Comparison of ENCODE assay signal across 14 cellular contexts in the genomic region with DNA sequence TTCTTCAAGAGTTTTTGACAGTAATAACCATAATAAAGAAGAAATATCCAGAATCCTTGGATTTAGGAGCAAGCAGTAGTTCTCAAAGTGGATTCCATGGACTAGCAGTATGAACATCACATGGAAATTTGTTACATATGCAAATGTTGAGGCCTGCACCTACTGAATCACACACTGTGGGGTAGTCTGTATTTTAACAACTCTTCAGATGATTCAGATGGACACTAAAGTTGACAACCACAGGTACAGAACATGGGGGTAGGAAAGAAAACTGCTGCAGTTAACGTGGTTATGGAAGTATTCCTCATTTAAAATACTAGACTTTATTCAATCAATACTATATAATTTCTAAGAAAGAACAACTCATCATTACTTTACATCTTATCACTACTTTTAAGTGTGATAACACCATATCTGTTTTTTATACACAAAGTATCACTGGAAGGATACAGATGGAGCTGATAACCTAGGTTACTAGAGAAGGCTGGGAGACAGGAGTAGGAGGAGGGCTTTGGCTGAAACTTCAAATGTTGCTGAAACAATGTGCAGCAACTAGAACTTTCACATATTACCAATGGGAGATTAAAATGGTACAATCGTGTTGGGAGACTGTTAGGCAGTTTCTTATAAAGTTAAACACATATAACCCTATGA. TPM values are rescaled to one million over a fixed set of nuclear protein-coding genes. Genes with fewer than 3 reads are reported as not detected.
DNase-seq lines count a peak whose midpoint lies in the region; ATAC-seq and TF ChIP-seq lines count a peak whose summit lies in the region.
"Had no signal": no experiment of that assay in that cellular context is flagged by ENCODE, and none has a peak within 500 bp of the region (broad histone marks: within the 10 kb centered on the region; RNA-seq: fewer than 3 reads in every experiment).

No MANE protein-coding gene starts in this region.

- no peak overlapping the region for H2AFZ ChIP-seq in mammary epithelial cell (ENCODE audit: low read depth, low read length)

- no peak overlapping the region for H3K9ac ChIP-seq in mammary epithelial cell (ENCODE audit: insufficient read depth, low read length)
- H3K9ac ChIP-seq: BLaER1 treated with 17β-estradiol and CSF1 and Interleukin-3, amounts not matched to agents 10 nM and 100 nM had no signal

- peaks cover 5% of the 10 kb centered on the region for H3K4me1 Mint-ChIP-seq in activated CD8-positive, alpha-beta T cell treated with anti-CD3 and anti-CD28 coated beads for 36 hours (ENCODE audit: low read depth)
- no peaks in the 10 kb centered on the region for H3K4me1 Mint-ChIP-seq in activated CD8-positive, alpha-beta T cell treated with anti-CD3 and anti-CD28 coated beads, Interleukin-2, amount 10 ng/mL, durations not matched to agents 7 days and 5 days (ENCODE audit: low read depth)
- peaks cover 12% of the 10 kb centered on the region for H3K4me1 Mint-ChIP-seq in MCF 10A (ENCODE audit: insufficient read depth, unreplicated experiment)

- no peak overlapping the region for H3K4me3 ChIP-seq in mammary epithelial cell (replicated peaks in 1 of 3; ENCODE audit: insufficient read depth in 1 of 3, low read depth in 2 of 3, low read length in 3 of 3)
- H3K4me3 ChIP-seq: BLaER1 treated with 17β-estradiol and CSF1 and Interleukin-3, amounts not matched to agents 10 nM and 100 nM had no signal

- POLR2A ChIA-PET in activated CD8-positive, alpha-beta T cell treated with anti-CD3 and anti-CD28 coated beads for 36 hours (lab: Charles Lee) = no interaction called here
- POLR2A ChIA-PET in activated CD8-positive, alpha-beta T cell treated with anti-CD3 and anti-CD28 coated beads, Interleukin-2, amount 10 ng/mL, durations not matched to agents 7 days and 5 days (lab: Charles Lee) = no interaction called here
- POLR2A ChIA-PET in MCF 10A (lab: Yijun Ruan, JAX) = interaction anchor here (0.6 to 1.3 kb wide), 2 partner anchors 8 to 108 kb away, joined by 3 read pairs; no protein-coding TSS in a partner anchor

- in situ Hi-C loops in mammary epithelial cell (cut with MboI; ENCODE audit: low sequenced_read_pairs in 2 of 2) = no loop called here

- ATAC-seq in activated CD8-positive, alpha-beta T cell treated with anti-CD3 and anti-CD28 coated beads for 36 hours = peak; percentile 62
- ATAC-seq in activated CD8-positive, alpha-beta T cell treated with anti-CD3 and anti-CD28 coated beads, Interleukin-2, amount 10 ng/mL, durations not matched to agents 7 days and 5 days = no peak
- peak; percentile 44 for ATAC-seq in foreskin keratinocyte

- no peak overlapping the region for H3K27ac Mint-ChIP-seq in activated CD8-positive, alpha-beta T cell treated with anti-CD3 and anti-CD28 coated beads for 36 hours
- H3K27ac Mint-ChIP-seq in activated CD8-positive, alpha-beta T cell treated with anti-CD3 and anti-CD28 coated beads, Interleukin-2, amount 10 ng/mL, durations not matched to agents 7 days and 5 days = no peak overlapping the region
- peak overlapping the region; percentile 23 for H3K27ac Mint-ChIP-seq in MCF 10A (ENCODE audit: low read depth, unreplicated experiment)
- H3K27ac Mint-ChIP-seq: CD4-positive, CD25-positive, alpha-beta regulatory T cell; HFFc6 had no signal

- no peaks in the 10 kb centered on the region for H3K9me3 Mint-ChIP-seq in activated CD8-positive, alpha-beta T cell treated with anti-CD3 and anti-CD28 coated beads for 36 hours
- H3K9me3 Mint-ChIP-seq in activated CD8-positive, alpha-beta T cell treated with anti-CD3 and anti-CD28 coated beads, Interleukin-2, amount 10 ng/mL, durations not matched to agents 7 days and 5 days (ENCODE audit: insufficient read depth) = no peaks in the 10 kb centered on the region
- no peaks in the 10 kb centered on the region for H3K9me3 Mint-ChIP-seq in MCF 10A (ENCODE audit: unreplicated experiment)
- H3K9me3 Mint-ChIP-seq: CD4-positive, CD25-positive, alpha-beta regulatory T cell; HFFc6 had no signal

- CTCF ChIA-PET in activated CD8-positive, alpha-beta T cell treated with anti-CD3 and anti-CD28 coated beads for 36 hours (lab: Charles Lee) = no interaction called here
- CTCF ChIA-PET in activated CD8-positive, alpha-beta T cell treated with anti-CD3 and anti-CD28 coated beads, Interleukin-2, amount 10 ng/mL, durations not matched to agents 7 days and 5 days (lab: Charles Lee) = interaction anchor here (0.6 kb wide), 1 partner anchor 30 kb away, joined by 3 read pairs; no protein-coding TSS in a partner anchor
- CTCF ChIA-PET in MCF 10A (lab: Yijun Ruan, JAX) = interaction anchor here (0.6 kb wide), 1 partner anchor 9 kb away, joined by 4 read pairs; no protein-coding TSS in a partner anchor
- CTCF ChIA-PET in mammary epithelial cell (lab: Charles Lee; ENCODE audit: low non-redundant PET) = no interaction called here

- no peaks in the 10 kb centered on the region for H3K9me3 ChIP-seq in mammary epithelial cell (replicated peaks; ENCODE audit: insufficient read depth, low read length)

- peaks cover 2% of the 10 kb centered on the region for H3K27me3 Mint-ChIP-seq in activated CD8-positive, alpha-beta T cell treated with anti-CD3 and anti-CD28 coated beads for 36 hours
- no peaks in the 10 kb centered on the region for H3K27me3 Mint-ChIP-seq in activated CD8-positive, alpha-beta T cell treated with anti-CD3 and anti-CD28 coated beads, Interleukin-2, amount 10 ng/mL, durations not matched to agents 7 days and 5 days (ENCODE audit: low read depth)
- H3K27me3 Mint-ChIP-seq in MCF 10A (ENCODE audit: insufficient read depth, unreplicated experiment) = no peaks in the 10 kb centered on the region
- H3K27me3 Mint-ChIP-seq: CD4-positive, CD25-positive, alpha-beta regulatory T cell had no signal

- H3K27me3 ChIP-seq in mammary epithelial cell (ENCODE audit: insufficient read depth, low read length) = no peaks in the 10 kb centered on the region
- no peaks in the 10 kb centered on the region for H3K27me3 ChIP-seq in foreskin keratinocyte
- H3K27me3 ChIP-seq: BLaER1 treated with 17β-estradiol and CSF1 and Interleukin-3, amounts not matched to agents 10 nM and 100 nM had no signal

- intact Hi-C loops in activated CD8-positive, alpha-beta T cell treated with anti-CD3 and anti-CD28 coated beads for 36 hours (cut with micrococcal nuclease) = no loop called here
- intact Hi-C loops in MCF 10A (cut with micrococcal nuclease) (no loop called here), mammary epithelial cell (cut with micrococcal nuclease) (no loop called here)

- no peaks in the 10 kb centered on the region for H3K36me3 ChIP-seq in mammary epithelial cell (ENCODE audit: insufficient read depth, low read length)

- H3K27ac ChIP-seq in mammary epithelial cell (ENCODE audit: insufficient read depth, low read depth, low read length) = no peak overlapping the region
- no peak overlapping the region for H3K27ac ChIP-seq in foreskin keratinocyte
- H3K27ac ChIP-seq: BLaER1 treated with 17β-estradiol and CSF1 and Interleukin-3, amounts not matched to agents 10 nM and 100 nM had no signal

- TF ChIP-seq CTCF in activated CD8-positive, alpha-beta T cell treated with anti-CD3 and anti-CD28 coated beads for 36 hours (IDR thresholded peaks at IDR 0.05) = no peak
- TF ChIP-seq CTCF in MCF 10A (IDR thresholded peaks at IDR 0.05; ENCODE audit: unreplicated experiment) (no peak), mammary epithelial cell (conservative IDR thresholded peaks at IDR 0.05 in 1 of 2, IDR thresholded peaks at IDR 0.05 in 1 of 2; ENCODE audit: extremely low read depth in 1 of 2, insufficient read depth in 1 of 2, low read depth in 1 of 2, low read length in 2 of 2) (no peak), foreskin keratinocyte (conservative IDR thresholded peaks at IDR 0.05) (no peak)

- H3K4me3 Mint-ChIP-seq in activated CD8-positive, alpha-beta T cell treated with anti-CD3 and anti-CD28 coated beads for 36 hours = no peak overlapping the region
- no peak overlapping the region for H3K4me3 Mint-ChIP-seq in activated CD8-positive, alpha-beta T cell treated with anti-CD3 and anti-CD28 coated beads, Interleukin-2, amount 10 ng/mL, durations not matched to agents 7 days and 5 days
- no peak overlapping the region for H3K4me3 Mint-ChIP-seq in MCF 10A (ENCODE audit: unreplicated experiment)
- H3K4me3 Mint-ChIP-seq: CD4-positive, CD25-positive, alpha-beta regulatory T cell; HFFc6 had no signal

- no TSS peak for BruUV-seq in MCF 10A (replicated peaks; lab: Mats Ljungman, UMichigan)
- no TSS peak for BruUV-seq in mammary epithelial cell (replicated peaks; lab: Mats Ljungman, UMichigan)

- H3K4me1 ChIP-seq in mammary epithelial cell (ENCODE audit: insufficient read depth, low read length) (peaks cover 6% of the 10 kb centered on the region), foreskin keratinocyte (peaks cover 9% of the 10 kb centered on the region)
- H3K4me1 ChIP-seq: BLaER1 treated with 17β-estradiol and CSF1 and Interleukin-3, amounts not matched to agents 10 nM and 100 nM had no signal

- no peak overlapping the region for H3K4me2 ChIP-seq in mammary epithelial cell (ENCODE audit: insufficient read depth, low read depth, low read length)
- H3K4me2 ChIP-seq: BLaER1 treated with 17β-estradiol and CSF1 and Interleukin-3, amounts not matched to agents 10 nM and 100 nM had no signal

- H4K20me1 ChIP-seq in mammary epithelial cell (ENCODE audit: insufficient read depth, low read length) = no peaks in the 10 kb centered on the region

- dilution Hi-C loops in mammary epithelial cell (cut with HindIII; ENCODE audit: low sequenced_read_pairs) = no loop called here

- H3K36me3 Mint-ChIP-seq in activated CD8-positive, alpha-beta T cell treated with anti-CD3 and anti-CD28 coated beads for 36 hours (ENCODE audit: low read depth) = peaks cover 2% of the 10 kb centered on the region
- peaks cover 2% of the 10 kb centered on the region for H3K36me3 Mint-ChIP-seq in activated CD8-positive, alpha-beta T cell treated with anti-CD3 and anti-CD28 coated beads, Interleukin-2, amount 10 ng/mL, durations not matched to agents 7 days and 5 days (ENCODE audit: low read depth)
- peaks cover 13% of the 10 kb centered on the region for H3K36me3 Mint-ChIP-seq in MCF 10A (ENCODE audit: insufficient read depth, unreplicated experiment)

- H3K79me2 ChIP-seq in mammary epithelial cell (ENCODE audit: insufficient read depth, low read length) = peaks cover 81% of the 10 kb centered on the region

- WGBS in mammary epithelial cell (ENCODE audit: low coverage, missing lambda C conversion rate) = 94% methylated on average over 2 of the region's 2 CpGs

- DNase-seq in activated CD8-positive, alpha-beta T cell treated with anti-CD3 and anti-CD28 coated beads for 36 hours = no peak
- DNase-seq in activated CD8-positive, alpha-beta T cell treated with anti-CD3 and anti-CD28 coated beads, Interleukin-2, amount 10 ng/mL, durations not matched to agents 7 days and 5 days = no peak
- DNase-seq in MCF 10A (ENCODE audit: unreplicated experiment) (no peak), mammary epithelial cell (no peak), foreskin keratinocyte (no peak), NCI-H69 (lab: John Stamatoyannopoulos, UW) (no peak), HPDE6-E6E7 (ENCODE audit: extremely low spot score) (no peak)
- DNase-seq: ACHN; CD4-positive, CD25-positive, alpha-beta regulatory T cell; DMS53; GF-D8; HCEC 1CT; HFFc6 had no signal

RNA-seq across cellular contexts. Expression of a gene that starts 11.7 kb away (rescaled TPM):
- 10 to 100 TPM; 10.4 to 11.8 TPM for total RNA-seq in activated CD8-positive, alpha-beta T cell treated with anti-CD3 and anti-CD28 coated beads for 36 hours
- total RNA-seq in activated CD8-positive, alpha-beta T cell treated with anti-CD3 and anti-CD28 coated beads, Interleukin-2, amount 10 ng/mL, durations not matched to agents 7 days and 5 days = 1 to 10 TPM; 5.7 to 6.2 TPM
- total RNA-seq in MCF 10A (2022) (57.7 and 60.3 TPM in 2 replicates), mammary epithelial cell (10 to 100 TPM; 27.5 to 31.6 TPM), foreskin keratinocyte (24.8 and 40.2 TPM in 2 replicates)
- polyA plus RNA-seq in mammary epithelial cell (13.2 TPM), foreskin keratinocyte (3.9 and 7.8 TPM in 2 replicates)
- 15.8 TPM for polyA minus RNA-seq in mammary epithelial cell

Comparison
In these comparisons a context has a peak if more than half of its experiments do, and no peak if none do; other contexts are left out.
1. CTCF ChIA-PET loops: an anchor here in activated CD8-positive, alpha-beta T cell treated with anti-CD3 and anti-CD28 coated beads, Interleukin-2, amount 10 ng/mL, durations not matched to agents 7 days and 5 days (0.6 kb wide) and MCF 10A (0.6 kb wide); none called in activated CD8-positive, alpha-beta T cell treated with anti-CD3 and anti-CD28 coated beads for 36 hours and mammary epithelial cell.